17 cellular contexts compared by ENCODE assay signal in genomic region chr19:45147835-45148676, GRCh38. TPM values are rescaled to one million over a fixed set of nuclear protein-coding genes. Genes with fewer than 3 reads are reported as not detected.
DNase-seq lines count a peak whose midpoint lies in the region; ATAC-seq and TF ChIP-seq lines count a peak whose summit lies in the region.
"Had no signal": no experiment of that assay in that cellular context is flagged by ENCODE, and none has a peak within 500 bp of the region (broad histone marks: within the 10 kb centered on the region; RNA-seq: fewer than 3 reads in every experiment).

No MANE protein-coding gene starts in this region.

- peaks cover 4% of the 10 kb centered on the region for H3K4me1 Mint-ChIP-seq in GM23338
- H3K4me1 Mint-ChIP-seq in activated CD4-positive, alpha-beta T cell treated with anti-CD3 and anti-CD28 coated beads, Interleukin-2, amount 10 ng/mL, durations not matched to agents 24 days and 14 days: peaks cover 8% of the 10 kb centered on the region

- intact Hi-C loops in activated CD4-positive, alpha-beta T cell treated with anti-CD3 and anti-CD28 coated beads, Interleukin-2, amount 10 ng/mL, durations not matched to agents 24 days and 14 days (cut with micrococcal nuclease): no loop called here

- H3K79me2 ChIP-seq in GM23338 (replicated peaks; ENCODE audit: insufficient read depth): no peaks in the 10 kb centered on the region

- H2AFZ ChIP-seq in GM23338: no peak overlapping the region

- ATAC-seq in GM23338 (peak; percentile 37), GM19467 (IDR thresholded peaks at IDR 0.05; ENCODE audit: unreplicated experiment) (no peak)

- peaks cover 38% of the 10 kb centered on the region for H3K27me3 Mint-ChIP-seq in GM23338 (ENCODE audit: insufficient read depth, low read depth, poor library complexity)
- H3K27me3 Mint-ChIP-seq in activated CD4-positive, alpha-beta T cell treated with anti-CD3 and anti-CD28 coated beads, Interleukin-2, amount 10 ng/mL, durations not matched to agents 24 days and 14 days: peaks cover 10% of the 10 kb centered on the region

- peaks cover 9% of the 10 kb centered on the region for H3K27me3 ChIP-seq in BE2C
- H3K27me3 ChIP-seq in GM23338 (ENCODE audit: insufficient read depth): peaks cover 22% of the 10 kb centered on the region
- no peaks in the 10 kb centered on the region for H3K27me3 ChIP-seq in WERI-Rb-1 (ENCODE audit: insufficient read depth, low read depth, severe bottlenecking)
- H3K27me3 ChIP-seq: MG63 had no signal

- DNase-seq in BE2C (peak; percentile 12), GM23338 (ENCODE audit: low spot score) (peak; percentile 77), WERI-Rb-1 (peak; percentile 51), islet precursor cell (peak; percentile 66), AML-193 (lab: John Stamatoyannopoulos, UW) (no peak), NCI-H345 treated with DMSO at 0.1 percent for 48 hours (lab: John Stamatoyannopoulos, UW; ENCODE audit: unreplicated experiment) (no peak)
- no peak for DNase-seq in activated CD4-positive, alpha-beta T cell treated with anti-CD3 and anti-CD28 coated beads, Interleukin-2, amount 10 ng/mL, durations not matched to agents 24 days and 14 days
- DNase-seq: ACHN, DMS153, MG63, NCI-H1105, NCI-H1694 treated with DMSO at 0.1 percent for 48 hours, NCI-H2171 treated with DMSO at 0.1 percent for 48 hours, NCI-H510A had no signal

- H3K27ac Mint-ChIP-seq in GM23338: no peak overlapping the region
- no peak overlapping the region for H3K27ac Mint-ChIP-seq in activated CD4-positive, alpha-beta T cell treated with anti-CD3 and anti-CD28 coated beads, Interleukin-2, amount 10 ng/mL, durations not matched to agents 24 days and 14 days
- H3K27ac Mint-ChIP-seq: B cell had no signal

- H3K27ac ChIP-seq in GM23338 (ENCODE audit: low read depth) (no peak overlapping the region), WERI-Rb-1 (peak overlapping the region; percentile 80)
- H3K27ac ChIP-seq: KMS-11 had no signal

- no peak overlapping the region for H3K4me3 Mint-ChIP-seq in GM23338
- H3K4me3 Mint-ChIP-seq in activated CD4-positive, alpha-beta T cell treated with anti-CD3 and anti-CD28 coated beads, Interleukin-2, amount 10 ng/mL, durations not matched to agents 24 days and 14 days: no peak overlapping the region
- H3K4me3 Mint-ChIP-seq: B cell had no signal

- H3K4me1 ChIP-seq in BE2C (peaks cover 4% of the 10 kb centered on the region; the same call in 1 of the 2 replicates), GM23338 (ENCODE audit: insufficient read depth) (no peaks in the 10 kb centered on the region)

- no peak for TF ChIP-seq CTCF in BE2C (IDR thresholded peaks at IDR 0.05; ENCODE audit: low read depth, low read length)
- TF ChIP-seq CTCF in GM23338 (conservative IDR thresholded peaks at IDR 0.05; ENCODE audit: low read depth in 2 of 2): peak; percentile 55 to 69
- peak; percentile 45 for TF ChIP-seq CTCF in WERI-Rb-1 (IDR thresholded peaks at IDR 0.05; ENCODE audit: low read depth, low read length)

- H3F3A ChIP-seq in GM23338 (replicated peaks; ENCODE audit: low read depth): 0 out of 2 replicates have a peak, but pooled peaks cover 7% of the 10 kb centered on the region

- peaks cover 7% of the 10 kb centered on the region; the same call in 2 of the 3 replicates for H3K9me3 Mint-ChIP-seq in GM23338
- H3K9me3 Mint-ChIP-seq in activated CD4-positive, alpha-beta T cell treated with anti-CD3 and anti-CD28 coated beads, Interleukin-2, amount 10 ng/mL, durations not matched to agents 24 days and 14 days: no peaks in the 10 kb centered on the region

- H3K36me3 ChIP-seq in BE2C (peaks cover 31% of the 10 kb centered on the region), GM23338 (ENCODE audit: insufficient read depth) (no peaks in the 10 kb centered on the region), WERI-Rb-1 (peaks cover 38% of the 10 kb centered on the region)

- no peak overlapping the region for H3K4me3 ChIP-seq in BE2C (ENCODE audit: low read depth, low read length)
- no peak overlapping the region for H3K4me3 ChIP-seq in GM23338
- no peak overlapping the region for H3K4me3 ChIP-seq in WERI-Rb-1 (ENCODE audit: low read depth, low read length)
- H3K4me3 ChIP-seq: MG63 had no signal

- H3K4me2 ChIP-seq in GM23338: no peak overlapping the region
- H3K4me2 ChIP-seq: KMS-11 had no signal

- H3K9me3 ChIP-seq in BE2C: peaks cover 5% of the 10 kb centered on the region; the same call in 1 of the 2 replicates
- H3K9me3 ChIP-seq in WERI-Rb-1 (ENCODE audit: severe bottlenecking): no peaks in the 10 kb centered on the region
- H3K9me3 ChIP-seq: MG63 had no signal

- H3K36me3 Mint-ChIP-seq in GM23338 (ENCODE audit: low read depth): peaks cover 8% of the 10 kb centered on the region
- H3K36me3 Mint-ChIP-seq in activated CD4-positive, alpha-beta T cell treated with anti-CD3 and anti-CD28 coated beads, Interleukin-2, amount 10 ng/mL, durations not matched to agents 24 days and 14 days (ENCODE audit: low read depth): peaks cover 9% of the 10 kb centered on the region

- no peaks in the 10 kb centered on the region; the same call in 1 of the 2 replicates for H4K20me1 ChIP-seq in GM23338 (replicated peaks; ENCODE audit: insufficient read depth)

- no peaks in the 10 kb centered on the region for H3K9me2 ChIP-seq in GM23338 (ENCODE audit: insufficient read depth)

TF ChIP-seq in GM23338, 12 proteins besides CTCF, POLR2A, EP300 and RAD21 (continues in another document):
- TF ChIP-seq ZNF331 (CRISPR knock-in tag; IDR thresholded peaks at IDR 0.05; ENCODE audit: low read depth) (no peak), STAT1 (IDR thresholded peaks at IDR 0.05; ENCODE audit: unreplicated experiment) (no peak), REST (IDR thresholded peaks at IDR 0.05; ENCODE audit: unreplicated experiment) (no peak), ETS1 (IDR thresholded peaks at IDR 0.05) (no peak), POLR2AphosphoS5 (IDR thresholded peaks at IDR 0.05; ENCODE audit: low read depth) (no peak), JUNB (IDR thresholded peaks at IDR 0.05; ENCODE audit: unreplicated experiment) (no peak)

RNA-seq across cellular contexts. Expression of gene NKPD1, which starts 12.7 kb away (rescaled TPM):
- polyA plus RNA-seq in BE2C (2012; ENCODE audit: insufficient read depth, insufficient read length, low read depth): 0.17 TPM
- total RNA-seq in GM23338 (2014; rRNA removed; shearing (Covaris generic)): 1.3 and 2.2 TPM in 2 replicates
- 0.09 and 0.24 TPM in 2 replicates for polyA plus RNA-seq in GM23338 (2016; fragmentation: Nextera tagmentation; extraction: Ambion mirVana)
- 0.16 and 0.28 TPM in 2 replicates for total RNA-seq in activated CD4-positive, alpha-beta T cell treated with anti-CD3 and anti-CD28 coated beads, Interleukin-2, amount 10 ng/mL, durations not matched to agents 24 days and 14 days

RNA-seq across cellular contexts. Expression of gene TRAPPC6A, which starts 30.0 kb away (rescaled TPM):
- polyA plus RNA-seq in BE2C (2012; ENCODE audit: insufficient read depth, insufficient read length, low read depth): 26.1 TPM
- total RNA-seq in GM23338 (2014; rRNA removed; shearing (Covaris generic)): 23.3 and 29.4 TPM in 2 replicates
- 74.7 and 81.9 TPM in 2 replicates for polyA plus RNA-seq in GM23338 (2016; fragmentation: Nextera tagmentation; extraction: Ambion mirVana)
- total RNA-seq in activated CD4-positive, alpha-beta T cell treated with anti-CD3 and anti-CD28 coated beads, Interleukin-2, amount 10 ng/mL, durations not matched to agents 24 days and 14 days: 24.7 and 28.5 TPM in 2 replicates

RNA-seq across cellular contexts. Expression of gene BLOC1S3, which starts 30.5 kb away (rescaled TPM):
- 12.6 TPM for polyA plus RNA-seq in BE2C (2012; ENCODE audit: insufficient read depth, insufficient read length, low read depth)
- total RNA-seq in GM23338 (2014; rRNA removed; shearing (Covaris generic)): 15.9 and 16.0 TPM in 2 replicates
- polyA plus RNA-seq in GM23338 (2016; fragmentation: Nextera tagmentation; extraction: Ambion mirVana): 2.5 and 5.0 TPM in 2 replicates
- 10.1 and 12.2 TPM in 2 replicates for total RNA-seq in activated CD4-positive, alpha-beta T cell treated with anti-CD3 and anti-CD28 coated beads, Interleukin-2, amount 10 ng/mL, durations not matched to agents 24 days and 14 days

RNA-seq across cellular contexts. Expression of gene PPP1R37, which starts 55.1 kb away (rescaled TPM):
- 59.0 TPM for polyA plus RNA-seq in BE2C (2012; ENCODE audit: insufficient read depth, insufficient read length, low read depth)
- total RNA-seq in GM23338 (2014; rRNA removed; shearing (Covaris generic)): 33.3 and 47.2 TPM in 2 replicates
- polyA plus RNA-seq in GM23338 (2016; fragmentation: Nextera tagmentation; extraction: Ambion mirVana): 6.9 and 7.8 TPM in 2 replicates
- total RNA-seq in activated CD4-positive, alpha-beta T cell treated with anti-CD3 and anti-CD28 coated beads, Interleukin-2, amount 10 ng/mL, durations not matched to agents 24 days and 14 days: 20.3 and 21.8 TPM in 2 replicates

Comparison
In these comparisons a context has a peak if more than half of its experiments do, and no peak if none do; other contexts are left out.
1. DNase-seq: peak in BE2C (single experiment), GM23338 (single experiment), WERI-Rb-1 (single experiment) and islet precursor cell (single experiment); none in activated CD4-positive, alpha-beta T cell treated with anti-CD3 and anti-CD28 coated beads, Interleukin-2, amount 10 ng/mL, durations not matched to agents 24 days and 14 days (single experiment), AML-193 (0 of 2) and NCI-H345 treated with DMSO at 0.1 percent for 48 hours (single experiment).